ENCODE assay signal across 11 cellular contexts in genomic region chr21:17441370-17441769, GRCh38.
A peak's percentile ranks its signal among the peaks of the same experiment; 100 is the strongest.
DNase-seq lines count a peak whose midpoint lies in the region; ATAC-seq, FAIRE-seq and TF ChIP-seq lines count a peak whose summit lies in the region.
"Had no signal": no experiment of that assay in that cellular context is flagged by ENCODE, and none has a peak within 500 bp of the region (broad histone marks: within the 10 kb centered on the region; RNA-seq: fewer than 3 reads in every experiment).

No MANE protein-coding gene starts in this region.

- H2AFZ ChIP-seq in astrocyte (ENCODE audit: low read depth, low read length), result no peak overlapping the region

- H3K27me3 ChIP-seq in astrocyte (ENCODE audit: insufficient read depth, low read length), result peaks cover 5% of the 10 kb centered on the region
- no peaks in the 10 kb centered on the region for H3K27me3 ChIP-seq in testis

- no peak overlapping the region for H3K27ac ChIP-seq in astrocyte (ENCODE audit: low read depth, low read length)
- H3K27ac ChIP-seq in testis, result peak overlapping the region; percentile 5 to 50

- WGBS in testis, 2 donors, result 48 to 85% methylated on average over 1 of the region's 1 CpG

- H3K4me1 ChIP-seq in astrocyte (ENCODE audit: insufficient read depth, low read length), result no peaks in the 10 kb centered on the region
- peaks cover 45% of the 10 kb centered on the region for H3K4me1 ChIP-seq in testis

- H3K9me3 Mint-ChIP-seq in astrocyte (ENCODE audit: unreplicated experiment), result peaks cover 3% of the 10 kb centered on the region
- no peaks in the 10 kb centered on the region for H3K9me3 Mint-ChIP-seq in stimulated activated effector memory CD8-positive, alpha-beta T cell treated with anti-CD3 and anti-CD28 coated beads, Interleukin-12 subunit alpha, Interleukin-12 subunit beta, amount 100 ng/mL, for 72 hours

- no peak for ATAC-seq in GM21528 (IDR thresholded peaks at IDR 0.05; ENCODE audit: low FRiP score, unreplicated experiment)
- no peak for ATAC-seq in stimulated activated effector memory CD8-positive, alpha-beta T cell treated with anti-CD3 and anti-CD28 coated beads, Interleukin-12 subunit alpha, Interleukin-12 subunit beta, amount 100 ng/mL, for 72 hours

- H3K4me1 Mint-ChIP-seq in astrocyte (ENCODE audit: low read depth, unreplicated experiment), result peaks cover 11% of the 10 kb centered on the region
- no peaks in the 10 kb centered on the region for H3K4me1 Mint-ChIP-seq in stimulated activated effector memory CD8-positive, alpha-beta T cell treated with anti-CD3 and anti-CD28 coated beads, Interleukin-12 subunit alpha, Interleukin-12 subunit beta, amount 100 ng/mL, for 72 hours

- TF ChIP-seq POLR2A in testis (IDR thresholded peaks at IDR 0.05), result no peak

- FAIRE-seq in astrocyte (lab: Jason Lieb, UNC), result no peak

- no peak for TF ChIP-seq CTCF in astrocyte (IDR thresholded peaks at IDR 0.05; ENCODE audit: insufficient read depth, low read depth, low read length)
- no peak for TF ChIP-seq CTCF in testis (IDR thresholded peaks at IDR 0.05)

- H3K4me3 ChIP-seq in astrocyte (ENCODE audit: insufficient read depth, low read depth, low read length), result no peak overlapping the region
- no peak overlapping the region for H3K4me3 ChIP-seq in testis

- H3K9ac ChIP-seq in astrocyte (ENCODE audit: low read length), result no peak overlapping the region

- H3K27ac Mint-ChIP-seq in astrocyte (ENCODE audit: unreplicated experiment), result no peak overlapping the region
- H3K27ac Mint-ChIP-seq in stimulated activated effector memory CD8-positive, alpha-beta T cell treated with anti-CD3 and anti-CD28 coated beads, Interleukin-12 subunit alpha, Interleukin-12 subunit beta, amount 100 ng/mL, for 72 hours, result no peak overlapping the region

- H3K9me3 ChIP-seq in astrocyte (ENCODE audit: insufficient read depth, low read depth, low read length) (no peaks in the 10 kb centered on the region), testis (no peaks in the 10 kb centered on the region)

- H3K36me3 ChIP-seq in astrocyte (ENCODE audit: insufficient read depth, low read length) (no peaks in the 10 kb centered on the region), testis (ENCODE audit: low read depth, missing control alignments) (no peaks in the 10 kb centered on the region)

- no peaks in the 10 kb centered on the region for H3K36me3 Mint-ChIP-seq in astrocyte (ENCODE audit: low read depth, unreplicated experiment)
- H3K36me3 Mint-ChIP-seq in stimulated activated effector memory CD8-positive, alpha-beta T cell treated with anti-CD3 and anti-CD28 coated beads, Interleukin-12 subunit alpha, Interleukin-12 subunit beta, amount 100 ng/mL, for 72 hours, result no peaks in the 10 kb centered on the region

- no peak overlapping the region for H3K4me3 Mint-ChIP-seq in astrocyte (ENCODE audit: unreplicated experiment)
- no peak overlapping the region for H3K4me3 Mint-ChIP-seq in stimulated activated effector memory CD8-positive, alpha-beta T cell treated with anti-CD3 and anti-CD28 coated beads, Interleukin-12 subunit alpha, Interleukin-12 subunit beta, amount 100 ng/mL, for 72 hours

- H4K20me1 ChIP-seq in astrocyte (ENCODE audit: insufficient read depth, low read length), result no peaks in the 10 kb centered on the region

- DNase-seq in NCI-H1092 treated with DMSO at 0.1 percent for 48 hours (lab: John Stamatoyannopoulos, UW) (peak; percentile 80), astrocyte (ENCODE audit: low read depth) (peak; percentile 11), iPS-NIHi11 (ENCODE audit: low spot score) (peak; percentile 16), testis (peak; percentile 78), 8988T (no peak), hepatic stellate cell (ENCODE audit: low spot score) (no peak)
- no peak for DNase-seq in stimulated activated effector memory CD8-positive, alpha-beta T cell treated with anti-CD3 and anti-CD28 coated beads, Interleukin-12 subunit alpha, Interleukin-12 subunit beta, amount 100 ng/mL, for 72 hours (ENCODE audit: low spot score in 2 of 2)
- DNase-seq: activated CD4-positive, alpha-beta T cell treated with anti-CD3 and anti-CD28 coated beads, Interleukin-2, amount 50 U/mL, for 4 hours; DND-41; erythroblast had no signal

- no peaks in the 10 kb centered on the region for H3K27me3 Mint-ChIP-seq in astrocyte (ENCODE audit: low read depth, unreplicated experiment)

- intact Hi-C loops in testis (cut with DNase I; ENCODE audit: low total_unique reads), result no loop called here

- no peak overlapping the region for H3K4me2 ChIP-seq in astrocyte (ENCODE audit: low read length)

- H3K79me2 ChIP-seq in astrocyte (ENCODE audit: insufficient read depth, low read length), result no peaks in the 10 kb centered on the region

Comparison
In these comparisons a context has a peak if more than half of its experiments do, and no peak if none do; other contexts are left out.
1. DNase-seq: peak in NCI-H1092 treated with DMSO at 0.1 percent for 48 hours (single experiment), astrocyte (single experiment), iPS-NIHi11 (single experiment) and testis (single experiment); none in 8988T (single experiment), stimulated activated effector memory CD8-positive, alpha-beta T cell treated with anti-CD3 and anti-CD28 coated beads, Interleukin-12 subunit alpha, Interleukin-12 subunit beta, amount 100 ng/mL, for 72 hours (0 of 2) and hepatic stellate cell (single experiment).